In the genomic region with DNA sequence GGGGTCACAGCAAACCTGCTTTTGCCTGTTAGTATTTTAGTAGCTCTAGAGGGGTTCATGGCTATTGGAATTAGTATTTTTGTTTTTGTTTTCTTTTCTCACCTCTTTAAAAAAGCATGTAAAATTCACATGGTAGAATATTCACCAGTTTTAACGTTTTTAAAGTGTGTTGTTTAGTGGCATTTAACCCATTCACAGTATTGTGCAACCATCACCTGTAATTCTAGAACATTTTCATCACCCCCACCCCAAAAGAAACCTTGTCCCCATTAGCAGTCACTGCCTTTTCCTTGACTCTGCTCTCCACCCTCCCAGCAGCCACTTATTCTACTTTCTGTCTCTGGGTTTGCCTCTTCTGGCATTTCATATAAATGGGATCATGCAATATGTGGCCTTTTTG, we compare ENCODE assay signal across 12 cellular contexts. TPM values are rescaled to one million over a fixed set of nuclear protein-coding genes. Genes with fewer than 3 reads are reported as not detected.
DNase-seq lines count a peak whose midpoint lies in the region; ATAC-seq and TF ChIP-seq lines count a peak whose summit lies in the region.
"Had no signal": no experiment of that assay in that cellular context is flagged by ENCODE, and none has a peak within 500 bp of the region (broad histone marks: within the 10 kb centered on the region; RNA-seq: fewer than 3 reads in every experiment).

No MANE protein-coding gene starts in this region.

- intact Hi-C loops in activated CD4-positive, alpha-beta T cell treated with anti-CD3 and anti-CD28 coated beads, Interleukin-2, amount 10 ng/mL, durations not matched to agents 24 days and 14 days (cut with micrococcal nuclease) = no loop called here

- CTCF ChIA-PET in WTC11 (lab: Charles Lee) = interaction anchor here (0.9 to 1.0 kb wide), 2 partner anchors 16 to 109 kb away, joined by 3 read pairs; no protein-coding TSS in a partner anchor

- H3K27me3 Mint-ChIP-seq in activated CD4-positive, alpha-beta T cell treated with anti-CD3 and anti-CD28 coated beads, Interleukin-2, amount 10 ng/mL, durations not matched to agents 24 days and 14 days = no peaks in the 10 kb centered on the region
- H3K27me3 Mint-ChIP-seq in WTC11 (ENCODE audit: low read depth) = no peaks in the 10 kb centered on the region

- no peak for DNase-seq in activated CD4-positive, alpha-beta T cell treated with anti-CD3 and anti-CD28 coated beads, Interleukin-2, amount 10 ng/mL, durations not matched to agents 24 days and 14 days
- no peak for DNase-seq in activated CD4-positive, alpha-beta T cell treated with anti-CD3 and anti-CD28 coated beads, Interleukin-2, amount 50 U/mL, for 4 hours
- DNase-seq in WTC11 (ENCODE audit: low spot score) (no peak), epithelial cell of prostate (ENCODE audit: low read depth, low spot score) (no peak), islet precursor cell (no peak), NCI-H82 treated with DMSO at 0.1 percent for 48 hours (lab: John Stamatoyannopoulos, UW; ENCODE audit: unreplicated experiment) (no peak)
- DNase-seq in stimulated activated effector memory CD8-positive, alpha-beta T cell treated with anti-CD3 and anti-CD28 coated beads, Interleukin-12 subunit alpha, Interleukin-12 subunit beta, amount 100 ng/mL, for 72 hours (ENCODE audit: low spot score in 2 of 2) = no peak
- DNase-seq: activated CD4-positive, alpha-beta T cell treated with anti-CD3 and anti-CD28 coated beads, Interleukin-2, amount 50 U/mL, for 1 hour; NCI-H1417 treated with DMSO at 0.1 percent for 48 hours had no signal

- peak overlapping the region; percentile 59 for H3K4me3 Mint-ChIP-seq in activated CD4-positive, alpha-beta T cell treated with anti-CD3 and anti-CD28 coated beads, Interleukin-2, amount 10 ng/mL, durations not matched to agents 24 days and 14 days
- H3K4me3 Mint-ChIP-seq in WTC11 = no peak overlapping the region
- peak overlapping the region; percentile 34 for H3K4me3 Mint-ChIP-seq in stimulated activated effector memory CD8-positive, alpha-beta T cell treated with anti-CD3 and anti-CD28 coated beads, Interleukin-12 subunit alpha, Interleukin-12 subunit beta, amount 100 ng/mL, for 72 hours

- TF ChIP-seq CTCF in WTC11 (IDR thresholded peaks at IDR 0.05) = no peak

- POLR2A ChIA-PET in WTC11 (lab: Charles Lee) = no interaction called here

- no peaks in the 10 kb centered on the region for H3K9me3 Mint-ChIP-seq in activated CD4-positive, alpha-beta T cell treated with anti-CD3 and anti-CD28 coated beads, Interleukin-2, amount 10 ng/mL, durations not matched to agents 24 days and 14 days
- no peaks in the 10 kb centered on the region for H3K9me3 Mint-ChIP-seq in WTC11
- H3K9me3 Mint-ChIP-seq in stimulated activated effector memory CD8-positive, alpha-beta T cell treated with anti-CD3 and anti-CD28 coated beads, Interleukin-12 subunit alpha, Interleukin-12 subunit beta, amount 100 ng/mL, for 72 hours = peaks cover 6% of the 10 kb centered on the region

- H3K36me3 Mint-ChIP-seq in activated CD4-positive, alpha-beta T cell treated with anti-CD3 and anti-CD28 coated beads, Interleukin-2, amount 10 ng/mL, durations not matched to agents 24 days and 14 days (ENCODE audit: low read depth) = peaks cover 23% of the 10 kb centered on the region
- peaks cover 5% of the 10 kb centered on the region; the same call in 1 of the 2 replicates for H3K36me3 Mint-ChIP-seq in WTC11
- H3K36me3 Mint-ChIP-seq in stimulated activated effector memory CD8-positive, alpha-beta T cell treated with anti-CD3 and anti-CD28 coated beads, Interleukin-12 subunit alpha, Interleukin-12 subunit beta, amount 100 ng/mL, for 72 hours = peaks cover 32% of the 10 kb centered on the region

- H3K27ac Mint-ChIP-seq in activated CD4-positive, alpha-beta T cell treated with anti-CD3 and anti-CD28 coated beads, Interleukin-2, amount 10 ng/mL, durations not matched to agents 24 days and 14 days = peak overlapping the region; percentile 80
- peak overlapping the region; percentile 95 for H3K27ac Mint-ChIP-seq in WTC11
- H3K27ac Mint-ChIP-seq in stimulated activated effector memory CD8-positive, alpha-beta T cell treated with anti-CD3 and anti-CD28 coated beads, Interleukin-12 subunit alpha, Interleukin-12 subunit beta, amount 100 ng/mL, for 72 hours = peak overlapping the region; percentile 88

- peaks cover 57% of the 10 kb centered on the region for H3K4me1 Mint-ChIP-seq in activated CD4-positive, alpha-beta T cell treated with anti-CD3 and anti-CD28 coated beads, Interleukin-2, amount 10 ng/mL, durations not matched to agents 24 days and 14 days
- H3K4me1 Mint-ChIP-seq in WTC11 = peaks cover 56% of the 10 kb centered on the region
- peaks cover 63% of the 10 kb centered on the region for H3K4me1 Mint-ChIP-seq in stimulated activated effector memory CD8-positive, alpha-beta T cell treated with anti-CD3 and anti-CD28 coated beads, Interleukin-12 subunit alpha, Interleukin-12 subunit beta, amount 100 ng/mL, for 72 hours

- peak overlapping the region; percentile 34 for H3K27ac ChIP-seq in epithelial cell of prostate
- H3K27ac ChIP-seq: A549, prostate gland had no signal

- ATAC-seq in WTC11 (no peak), GM21723 (IDR thresholded peaks at IDR 0.05; ENCODE audit: unreplicated experiment) (no peak)
- ATAC-seq in stimulated activated effector memory CD8-positive, alpha-beta T cell treated with anti-CD3 and anti-CD28 coated beads, Interleukin-12 subunit alpha, Interleukin-12 subunit beta, amount 100 ng/mL, for 72 hours = no peak

TF ChIP-seq in WTC11, 78 proteins besides CTCF, POLR2A, EP300 and RAD21:
- TF ChIP-seq ZNF423 (CRISPR knock-in tag; IDR thresholded peaks at IDR 0.05) = no peak
- no peak for TF ChIP-seq SOX15 (CRISPR knock-in tag; IDR thresholded peaks at IDR 0.05)
- TF ChIP-seq PRRX2 (CRISPR knock-in tag; IDR thresholded peaks at IDR 0.05) = no peak
- TF ChIP-seq TEAD4 (CRISPR knock-in tag; IDR thresholded peaks at IDR 0.05) = no peak

RNA-seq across cellular contexts. Expression of gene GATAD2A, which starts 39.8 kb away (rescaled TPM):
- 134 and 135 TPM in 2 replicates for total RNA-seq in activated CD4-positive, alpha-beta T cell treated with anti-CD3 and anti-CD28 coated beads, Interleukin-2, amount 10 ng/mL, durations not matched to agents 24 days and 14 days
- 186 to 209 TPM (median 189 TPM) in 3 replicates for total RNA-seq in WTC11 (2021)
